12 cellular contexts compared by ENCODE assay signal in genomic region chr2:120734930-120735611, GRCh38. TPM values are rescaled to one million over a fixed set of nuclear protein-coding genes. Genes with fewer than 3 reads are reported as not detected.
A peak's percentile ranks its signal among the peaks of the same experiment; 100 is the strongest.
DNase-seq lines count a peak whose midpoint lies in the region; ATAC-seq and TF ChIP-seq lines count a peak whose summit lies in the region.
"Had no signal": no experiment of that assay in that cellular context is flagged by ENCODE, and none has a peak within 500 bp of the region (broad histone marks: within the 10 kb centered on the region; RNA-seq: fewer than 3 reads in every experiment).

No MANE protein-coding gene starts in this region.

- CTCF ChIA-PET in MCF 10A (lab: Yijun Ruan, JAX) = interaction anchor here (0.5 to 4.3 kb wide), 9 partner anchors 13 to 364 kb away, joined by 3 to 40 read pairs (median 4); no protein-coding TSS in a partner anchor

- POLR2A ChIA-PET in MCF 10A (lab: Yijun Ruan, JAX) = no interaction called here

- H3K9me3 Mint-ChIP-seq in MCF 10A (ENCODE audit: unreplicated experiment) (no peaks in the 10 kb centered on the region), endothelial cell (ENCODE audit: unreplicated experiment) (no peaks in the 10 kb centered on the region)
- no peaks in the 10 kb centered on the region for H3K9me3 Mint-ChIP-seq in T-helper 2 cell treated with Interferon-gamma antibody and Interleukin-4, amounts not matched to agents 5 μg/mL and 100 μg/mL, for 36 hours

- DNase-seq in breast epithelium (ENCODE audit: low spot score in 2 of 2) (no peak), MCF 10A (ENCODE audit: unreplicated experiment) (no peak), upper lobe of left lung (peak; percentile 10 to 69), HCEC 1CT (no peak), endothelial cell (ENCODE audit: low spot score) (no peak)
- no peak for DNase-seq in T-helper 2 cell treated with Interferon-gamma antibody and Interleukin-4, amounts not matched to agents 5 μg/mL and 100 μg/mL, for 36 hours (ENCODE audit: low spot score)
- DNase-seq: AML-193, cortex of kidney had no signal

- no peak overlapping the region for H3K9ac ChIP-seq in duodenal mucosa (ENCODE audit: low read depth in 1 of 2, low read length in 2 of 2)
- H3K9ac ChIP-seq: KMS-11 had no signal

- 19 to 31% methylated on average over 8 to 27 of the region's 36 CpGs for WGBS in upper lobe of left lung, 2 donors

- TF ChIP-seq CTCF in breast epithelium (IDR thresholded peaks at IDR 0.05) = no peak
- no peak for TF ChIP-seq CTCF in MCF 10A (IDR thresholded peaks at IDR 0.05; ENCODE audit: unreplicated experiment)
- TF ChIP-seq CTCF in upper lobe of left lung (IDR thresholded peaks at IDR 0.05) = no peak
- TF ChIP-seq CTCF in endothelial cell (IDR thresholded peaks at IDR 0.05; ENCODE audit: unreplicated experiment) = no peak

- no TSS peak for BruUV-seq in MCF 10A (replicated peaks; lab: Mats Ljungman, UMichigan)

- H3K27me3 ChIP-seq in breast epithelium (peaks cover 0 to 24% of the 10 kb centered on the region in 2 donors), duodenal mucosa (ENCODE audit: control insufficient read depth in 1 of 2, insufficient read depth in 2 of 2, low read length in 2 of 2) (peaks cover 51 to 65% of the 10 kb centered on the region in 2 donors), muscle layer of duodenum (ENCODE audit: low read depth, low read length) (peaks cover 14% of the 10 kb centered on the region), upper lobe of left lung (peaks cover 0 to 37% (median 19%) of the 10 kb centered on the region in 4 donors)

- no peaks in the 10 kb centered on the region for H3K9me3 ChIP-seq in breast epithelium
- H3K9me3 ChIP-seq in duodenal mucosa (ENCODE audit: control insufficient read depth in 1 of 2, low read length in 2 of 2) = no peaks in the 10 kb centered on the region
- H3K9me3 ChIP-seq in muscle layer of duodenum (ENCODE audit: control insufficient read depth in 1 of 2, low read length in 2 of 2) = no peaks in the 10 kb centered on the region
- no peaks in the 10 kb centered on the region for H3K9me3 ChIP-seq in upper lobe of left lung

- TF ChIP-seq EP300 in upper lobe of left lung (IDR thresholded peaks at IDR 0.05) = no peak

- H3K36me3 ChIP-seq in breast epithelium (no peaks in the 10 kb centered on the region), duodenal mucosa (ENCODE audit: control insufficient read depth in 1 of 2, insufficient read depth in 2 of 2, low read length in 2 of 2) (no peaks in the 10 kb centered on the region), muscle layer of duodenum (ENCODE audit: control insufficient read depth in 1 of 2, insufficient read depth in 2 of 2, low read length in 2 of 2) (no peaks in the 10 kb centered on the region), upper lobe of left lung (no peaks in the 10 kb centered on the region)

- H3K27ac Mint-ChIP-seq in MCF 10A (ENCODE audit: low read depth, unreplicated experiment) (no peak overlapping the region), endothelial cell (ENCODE audit: unreplicated experiment) (no peak overlapping the region)
- H3K27ac Mint-ChIP-seq in T-helper 2 cell treated with Interferon-gamma antibody and Interleukin-4, amounts not matched to agents 5 μg/mL and 100 μg/mL, for 36 hours = no peak overlapping the region

- no peak overlapping the region for H3K4me3 Mint-ChIP-seq in MCF 10A (ENCODE audit: unreplicated experiment)
- no peak overlapping the region for H3K4me3 Mint-ChIP-seq in T-helper 2 cell treated with Interferon-gamma antibody and Interleukin-4, amounts not matched to agents 5 μg/mL and 100 μg/mL, for 36 hours
- H3K4me3 Mint-ChIP-seq in endothelial cell (ENCODE audit: unreplicated experiment) = no peak overlapping the region

- H3K4me1 Mint-ChIP-seq in MCF 10A (ENCODE audit: insufficient read depth, unreplicated experiment) (peaks cover under 1% of the 10 kb centered on the region), endothelial cell (ENCODE audit: unreplicated experiment) (peaks cover 22% of the 10 kb centered on the region)
- H3K4me1 Mint-ChIP-seq in T-helper 2 cell treated with Interferon-gamma antibody and Interleukin-4, amounts not matched to agents 5 μg/mL and 100 μg/mL, for 36 hours (ENCODE audit: low read depth) = peaks cover 5% of the 10 kb centered on the region

- H3K36me3 Mint-ChIP-seq in MCF 10A (ENCODE audit: insufficient read depth, unreplicated experiment) (no peaks in the 10 kb centered on the region), endothelial cell (ENCODE audit: low read depth, unreplicated experiment) (no peaks in the 10 kb centered on the region)
- no peaks in the 10 kb centered on the region for H3K36me3 Mint-ChIP-seq in T-helper 2 cell treated with Interferon-gamma antibody and Interleukin-4, amounts not matched to agents 5 μg/mL and 100 μg/mL, for 36 hours (ENCODE audit: low read depth)

- H3K27me3 Mint-ChIP-seq in MCF 10A (ENCODE audit: insufficient read depth, unreplicated experiment) (peaks cover 34% of the 10 kb centered on the region), endothelial cell (ENCODE audit: unreplicated experiment) (peaks cover 14% of the 10 kb centered on the region)
- peaks cover 60% of the 10 kb centered on the region for H3K27me3 Mint-ChIP-seq in T-helper 2 cell treated with Interferon-gamma antibody and Interleukin-4, amounts not matched to agents 5 μg/mL and 100 μg/mL, for 36 hours (ENCODE audit: low read depth)

- H3K4me3 ChIP-seq in breast epithelium (peak overlapping the region; percentile 50 to 78 (median 59)), duodenal mucosa (ENCODE audit: low read depth in 1 of 2, low read length in 2 of 2) (no peak overlapping the region), muscle layer of duodenum (ENCODE audit: low read depth in 1 of 2, low read length in 2 of 2) (peak overlapping the region; percentile 7 to 75), upper lobe of left lung (peak overlapping the region in 3 of 4 donors; percentile 35 to 52 (median 47))

- peaks cover 0 to 5% of the 10 kb centered on the region in 2 donors for H3K4me1 ChIP-seq in breast epithelium
- H3K4me1 ChIP-seq in duodenal mucosa (ENCODE audit: control insufficient read depth in 1 of 2, insufficient read depth in 2 of 2, low read length in 2 of 2) = peaks cover 0 to 3% of the 10 kb centered on the region in 2 donors
- H3K4me1 ChIP-seq in muscle layer of duodenum (ENCODE audit: control insufficient read depth in 1 of 2, insufficient read depth in 2 of 2, low read length in 2 of 2) = peaks cover 0 to 22% of the 10 kb centered on the region in 2 donors
- peaks cover 22 to 36% (median 30%) of the 10 kb centered on the region in 4 donors for H3K4me1 ChIP-seq in upper lobe of left lung

- peak in 1 of 2 donors; percentile 3 for ATAC-seq in upper lobe of left lung (ENCODE audit: low FRiP score in 2 of 2)

- intact Hi-C loops in breast epithelium (cut with DNase I; ENCODE audit: low total_unique reads) (no loop called here), MCF 10A (cut with micrococcal nuclease) (loop anchor here (2.0 to 10.0 kb wide), 4 partner anchors 40 to 336 kb away; no protein-coding TSS in a partner anchor)

- peak overlapping the region; percentile 60 to 89 for H3K27ac ChIP-seq in breast epithelium
- peak overlapping the region; percentile 32 for H3K27ac ChIP-seq in duodenal mucosa (ENCODE audit: low read depth, low read length)
- H3K27ac ChIP-seq in muscle layer of duodenum (ENCODE audit: low read length) = no peak overlapping the region
- H3K27ac ChIP-seq in upper lobe of left lung = peak overlapping the region; percentile 53 to 82 (median 68)
- H3K27ac ChIP-seq: KMS-11 had no signal

- TF ChIP-seq POLR2A in breast epithelium (IDR thresholded peaks at IDR 0.05) = no peak
- no peak for TF ChIP-seq POLR2A in upper lobe of left lung (IDR thresholded peaks at IDR 0.05)

RNA-seq across cellular contexts. Expression of gene GLI2, which starts 0.6 kb away (rescaled TPM):
- total RNA-seq in breast epithelium (1 to 10 TPM in 2 of 3 donors, under 1 TPM in 1; 0.96 to 3.6 (median 1.0) TPM), MCF 10A (2022) (0.61 and 0.74 TPM in 2 replicates), upper lobe of left lung (1 to 10 TPM in 5 of 6 donors, under 1 TPM in 1; 0.61 to 8.8 (median 3.3) TPM), endothelial cell (ENCODE audit: unreplicated experiment) (1.2 TPM)
- total RNA-seq: lung microvascular endothelial cell had no signal

Comparison
In these comparisons a context has a peak if more than half of its experiments do, and no peak if none do; other contexts are left out.
1. DNase-seq: peak in upper lobe of left lung (2 of 2); none in breast epithelium (0 of 2), MCF 10A (single experiment), HCEC 1CT (single experiment), T-helper 2 cell treated with Interferon-gamma antibody and Interleukin-4, amounts not matched to agents 5 μg/mL and 100 μg/mL, for 36 hours (single experiment) and endothelial cell (single experiment).
2. H3K4me3 ChIP-seq: peak in breast epithelium (3 of 3), muscle layer of duodenum (2 of 2) and upper lobe of left lung (3 of 4); none in duodenal mucosa (0 of 2).